2 cellular contexts compared by ENCODE assay signal in genomic region chr14:53004976-53005375, GRCh38.
TF ChIP-seq lines count a peak whose summit lies in the region.

No MANE protein-coding gene starts in this region.

TF ChIP-seq in H1, 55 proteins besides CTCF, POLR2A, EP300 and RAD21:
- TF ChIP-seq RNF2 (IDR thresholded peaks at IDR 0.05; ENCODE audit: borderline replicate concordance, low read depth, low read length, missing control alignments, poor library complexity, severe bottlenecking), result no peak
- TF ChIP-seq NRF1 (IDR thresholded peaks at IDR 0.05; ENCODE audit: low read depth, low read length), result no peak
- TF ChIP-seq POU5F1 (IDR thresholded peaks at IDR 0.05; ENCODE audit: low read depth, low read length), result no peak
- TF ChIP-seq, protein P1, sequence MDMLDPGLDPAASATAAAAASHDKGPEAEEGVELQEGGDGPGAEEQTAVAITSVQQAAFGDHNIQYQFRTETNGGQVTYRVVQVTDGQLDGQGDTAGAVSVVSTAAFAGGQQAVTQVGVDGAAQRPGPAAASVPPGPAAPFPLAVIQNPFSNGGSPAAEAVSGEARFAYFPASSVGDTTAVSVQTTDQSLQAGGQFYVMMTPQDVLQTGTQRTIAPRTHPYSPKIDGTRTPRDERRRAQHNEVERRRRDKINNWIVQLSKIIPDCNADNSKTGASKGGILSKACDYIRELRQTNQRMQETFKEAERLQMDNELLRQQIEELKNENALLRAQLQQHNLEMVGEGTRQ (IDR thresholded peaks at IDR 0.05; ENCODE audit: low read length), result no peak
- no peak for TF ChIP-seq EGR1 (IDR thresholded peaks at IDR 0.05; ENCODE audit: borderline replicate concordance, low read depth, low read length)
- TF ChIP-seq CEBPB (IDR thresholded peaks at IDR 0.05; ENCODE audit: low read depth, low read length), result no peak
- no peak for TF ChIP-seq TEAD4 (IDR thresholded peaks at IDR 0.05; ENCODE audit: low read depth, low read length)

TF ChIP-seq in SK-N-SH, 30 proteins besides CTCF, POLR2A, EP300 and RAD21:
- TF ChIP-seq FOSL2 (IDR thresholded peaks at IDR 0.05; ENCODE audit: borderline replicate concordance, low read depth) (no peak), CHD2 (IDR thresholded peaks at IDR 0.05; ENCODE audit: low read length, partially characterized antibody) (no peak), TAF1 (IDR thresholded peaks at IDR 0.05; ENCODE audit: borderline replicate concordance, low read depth, low read length) (no peak)
